In genomic region chr7:134891262-134892001, GRCh38 we compare ENCODE assay signal across 9 cellular contexts.
DNase-seq lines count a peak whose midpoint lies in the region; ATAC-seq, FAIRE-seq and TF ChIP-seq lines count a peak whose summit lies in the region.
"Had no signal": no experiment of that assay in that cellular context is flagged by ENCODE, and none has a peak within 500 bp of the region (broad histone marks: within the 10 kb centered on the region; RNA-seq: fewer than 3 reads in every experiment).

No MANE protein-coding gene starts in this region.

- H3K9me1 ChIP-seq in endothelial cell of umbilical vein (replicated peaks; ENCODE audit: control insufficient read depth, extremely low read depth, insufficient read depth, low read length) = no peaks in the 10 kb centered on the region

- H3K27me3 ChIP-seq in RWPE2 (ENCODE audit: insufficient read depth, poor library complexity, severe bottlenecking) (no peaks in the 10 kb centered on the region), endothelial cell of umbilical vein (ENCODE audit: control insufficient read depth in 2 of 2, insufficient read depth in 2 of 2, low read length in 2 of 2) (no peaks in the 10 kb centered on the region), lung (ENCODE audit: control insufficient read depth, insufficient read depth) (no peaks in the 10 kb centered on the region), thyroid gland (no peaks in the 10 kb centered on the region), Karpas-422 (ENCODE audit: low read length) (no peaks in the 10 kb centered on the region; the same call in 1 of the 2 replicates)

- H3K4me3 ChIP-seq in RWPE2 (ENCODE audit: severe bottlenecking) = peak overlapping the region; percentile 37
- no peak overlapping the region for H3K4me3 ChIP-seq in endothelial cell of umbilical vein (replicated peaks in 1 of 3; ENCODE audit: insufficient read depth in 1 of 3, low read depth in 1 of 3, low read length in 3 of 3)
- peak overlapping the region; percentile 36 for H3K4me3 ChIP-seq in lung
- peak overlapping the region in 2 of 3 donors; percentile 38 to 57 for H3K4me3 ChIP-seq in thyroid gland (replicated peaks in 1 of 3)
- no peak overlapping the region for H3K4me3 ChIP-seq in Karpas-422 (ENCODE audit: low read length)

- no peak for TF ChIP-seq CTCF in RWPE2 (IDR thresholded peaks at IDR 0.05; ENCODE audit: poor library complexity, severe bottlenecking)
- TF ChIP-seq CTCF in endothelial cell of umbilical vein (IDR thresholded peaks at IDR 0.05; ENCODE audit: extremely low read depth in 1 of 2, insufficient read depth in 1 of 2, low read depth in 1 of 2, low read length in 2 of 2) = no peak
- TF ChIP-seq CTCF in lung (IDR thresholded peaks at IDR 0.05; ENCODE audit: control extremely low read depth, extremely low read depth) = no peak
- TF ChIP-seq CTCF in thyroid gland (IDR thresholded peaks at IDR 0.05) = no peak

- no peak overlapping the region for H2AFZ ChIP-seq in endothelial cell of umbilical vein (ENCODE audit: low read depth, low read length)
- H2AFZ ChIP-seq in Karpas-422 (ENCODE audit: low read length) = no peak overlapping the region

- dilution Hi-C loops in endothelial cell of umbilical vein (cut with MboI; ENCODE audit: extremely low pct_ligation_motif_present, low sequenced_read_pairs) = no loop called here

- TSS peak; percentile 8 for BruUV-seq in endothelial cell of umbilical vein (replicated peaks; lab: Mats Ljungman, UMichigan)

- H3K79me2 ChIP-seq in endothelial cell of umbilical vein (ENCODE audit: control insufficient read depth, insufficient read depth, low read length) (peaks cover 54% of the 10 kb centered on the region), Karpas-422 (ENCODE audit: low read length) (no peaks in the 10 kb centered on the region)

- H3K36me3 ChIP-seq in RWPE2 (ENCODE audit: low read depth) = peaks cover 29% of the 10 kb centered on the region
- peaks cover 4 to 15% of the 10 kb centered on the region in 2 experiments for H3K36me3 ChIP-seq in endothelial cell of umbilical vein (ENCODE audit: control insufficient read depth in 2 of 2, extremely low read depth in 1 of 2, insufficient read depth in 2 of 2, low read length in 2 of 2)
- no peaks in the 10 kb centered on the region for H3K36me3 ChIP-seq in lung (ENCODE audit: control insufficient read depth in 2 of 2, insufficient read depth in 2 of 2, low read length in 2 of 2)
- no peaks in the 10 kb centered on the region for H3K36me3 ChIP-seq in thyroid gland
- H3K36me3 ChIP-seq in Karpas-422 (ENCODE audit: insufficient read depth, low read length) = no peaks in the 10 kb centered on the region

- H3K4me2 ChIP-seq in endothelial cell of umbilical vein (ENCODE audit: insufficient read depth, low read length) = no peak overlapping the region
- no peak overlapping the region for H3K4me2 ChIP-seq in Karpas-422 (ENCODE audit: low read depth, low read length, poor library complexity, severe bottlenecking)

- DNase-seq in NOMO-1 treated with DMSO at 0.1 percent for 48 hours (lab: John Stamatoyannopoulos, UW; ENCODE audit: unreplicated experiment) (peak; percentile 10), NOMO-1 treated with dmso at 0.1 percent for 144 hours (lab: John Stamatoyannopoulos, UW; ENCODE audit: unreplicated experiment) (no peak), RWPE2 (ENCODE audit: low spot score) (peak; percentile 88), endothelial cell of umbilical vein (ENCODE audit: low read depth, low spot score) (no peak), lung (ENCODE audit: low spot score) (peak; percentile 61), thyroid gland (peak; percentile 80 to 86), Karpas-422 (no peak)
- DNase-seq: DND-41 had no signal

- TF ChIP-seq POLR2A in endothelial cell of umbilical vein (IDR thresholded peaks at IDR 0.05; ENCODE audit: low read depth, low read length) = no peak
- peak in 1 of 2 donors; percentile 76 for TF ChIP-seq POLR2A in thyroid gland (IDR thresholded peaks at IDR 0.05)

- FAIRE-seq in endothelial cell of umbilical vein (lab: Jason Lieb, UNC) = no peak

- POLR2A ChIA-PET in endothelial cell of umbilical vein (lab: Charles Lee) = no interaction called here

- 20 to 32% methylated on average over 26 to 27 of the region's 27 CpGs for WGBS in lung, 2 donors
- 4 to 6% methylated on average over 26 to 27 of the region's 27 CpGs for WGBS in thyroid gland, 2 donors

- H3K4me1 ChIP-seq in RWPE2 (ENCODE audit: insufficient read depth, poor library complexity, severe bottlenecking) (peaks cover 37% of the 10 kb centered on the region), endothelial cell of umbilical vein (ENCODE audit: control insufficient read depth, extremely low read depth, insufficient read depth, low read length) (peaks cover 16% of the 10 kb centered on the region), lung (ENCODE audit: control insufficient read depth in 2 of 2, insufficient read depth in 2 of 2, low read length in 2 of 2) (peaks cover 16 to 36% of the 10 kb centered on the region in 2 donors), thyroid gland (peaks cover 14 to 22% of the 10 kb centered on the region in 2 donors), Karpas-422 (ENCODE audit: low read length) (no peaks in the 10 kb centered on the region)

- intact Hi-C loops in endothelial cell of umbilical vein (cut with micrococcal nuclease) (loop anchor here (5.0 kb wide), 1 partner anchor 169 kb away; no protein-coding TSS in a partner anchor), thyroid gland (cut with DNase I) (no loop called here)

- H3K27ac ChIP-seq in RWPE2 (ENCODE audit: poor library complexity, severe bottlenecking) (peak overlapping the region; percentile 85), endothelial cell of umbilical vein (ENCODE audit: insufficient read depth, low read depth, low read length) (no peak overlapping the region), lung (ENCODE audit: low read depth in 1 of 2, low read length in 1 of 2) (peak overlapping the region; percentile 56 to 91), thyroid gland (peak overlapping the region; percentile 42 to 89 (median 79)), Karpas-422 (ENCODE audit: low read length) (no peak overlapping the region)

- no peaks in the 10 kb centered on the region for H4K20me1 ChIP-seq in endothelial cell of umbilical vein (replicated peaks; ENCODE audit: control insufficient read depth, extremely low read depth, insufficient read depth, low read length)
- H4K20me1 ChIP-seq in Karpas-422 (ENCODE audit: insufficient read depth, low read depth, low read length) = no peaks in the 10 kb centered on the region

- H3K9ac ChIP-seq in endothelial cell of umbilical vein (replicated peaks; ENCODE audit: extremely low read depth, insufficient read depth, low read length) (no peak overlapping the region), Karpas-422 (ENCODE audit: low read length) (no peak overlapping the region)

- CTCF ChIA-PET in endothelial cell of umbilical vein (lab: Charles Lee) = interaction anchor here (0.7 kb wide), 1 partner anchor 36 kb away, joined by 3 read pairs; no protein-coding TSS in a partner anchor

- H3K9me2 ChIP-seq in Karpas-422 (replicated peaks; ENCODE audit: insufficient read depth, low read length) = no peaks in the 10 kb centered on the region

- peaks cover 14% of the 10 kb centered on the region for H3K9me3 ChIP-seq in RWPE2 (ENCODE audit: severe bottlenecking)
- no peaks in the 10 kb centered on the region for H3K9me3 ChIP-seq in endothelial cell of umbilical vein (replicated peaks; ENCODE audit: control insufficient read depth, insufficient read depth, low read length)
- peaks cover 0 to 5% of the 10 kb centered on the region in 2 donors for H3K9me3 ChIP-seq in lung (ENCODE audit: control insufficient read depth in 2 of 2, insufficient read depth in 1 of 2, low read length in 1 of 2)
- no peaks in the 10 kb centered on the region for H3K9me3 ChIP-seq in thyroid gland
- H3K9me3 ChIP-seq in Karpas-422 (ENCODE audit: low read length) = no peaks in the 10 kb centered on the region; the same call in 1 of the 2 replicates

- ATAC-seq in RWPE2 (ENCODE audit: low read depth) (peak; percentile 93), lung (ENCODE audit: insufficient read depth, low FRiP score) (peak; percentile 77), HG03439 (IDR thresholded peaks at IDR 0.05; ENCODE audit: unreplicated experiment) (no peak)

TF ChIP-seq in endothelial cell of umbilical vein, 7 proteins besides CTCF, POLR2A, EP300 and RAD21:
- TF ChIP-seq MAX (IDR thresholded peaks at IDR 0.05; ENCODE audit: insufficient read depth, insufficient read length) (no peak), EZH2 (IDR thresholded peaks at IDR 0.05; ENCODE audit: borderline replicate concordance, low read depth, low read length, severe bottlenecking) (no peak), POLR2AphosphoS5 (IDR thresholded peaks at IDR 0.05; ENCODE audit: insufficient read depth, low read depth, low read length) (no peak), FOS (IDR thresholded peaks at IDR 0.05; ENCODE audit: borderline replicate concordance, insufficient read depth, low read length) (no peak), JUN (IDR thresholded peaks at IDR 0.05; ENCODE audit: borderline replicate concordance, insufficient read depth, insufficient read length, low read depth) (no peak), GATA2 (IDR thresholded peaks at IDR 0.05; ENCODE audit: insufficient read depth, insufficient read length, low read depth, low read length) (no peak), MYC (IDR thresholded peaks at IDR 0.05; ENCODE audit: low read depth, low read length) (no peak)

Comparison
In these comparisons a context has a peak if more than half of its experiments do, and no peak if none do; other contexts are left out.
1. DNase-seq: peak in NOMO-1 treated with DMSO at 0.1 percent for 48 hours (single experiment), RWPE2 (single experiment), lung (single experiment) and thyroid gland (2 of 2); none in NOMO-1 treated with dmso at 0.1 percent for 144 hours (single experiment), endothelial cell of umbilical vein (single experiment) and Karpas-422 (single experiment).
2. H3K27ac ChIP-seq: peak in RWPE2 (single experiment), lung (2 of 2) and thyroid gland (3 of 3); none in endothelial cell of umbilical vein (single experiment) and Karpas-422 (single experiment).
3. H3K4me3 ChIP-seq: peak in RWPE2 (single experiment), lung (single experiment) and thyroid gland (2 of 3); none in endothelial cell of umbilical vein (0 of 3) and Karpas-422 (single experiment).